8 cellular contexts compared by ENCODE assay signal in the genomic region with DNA sequence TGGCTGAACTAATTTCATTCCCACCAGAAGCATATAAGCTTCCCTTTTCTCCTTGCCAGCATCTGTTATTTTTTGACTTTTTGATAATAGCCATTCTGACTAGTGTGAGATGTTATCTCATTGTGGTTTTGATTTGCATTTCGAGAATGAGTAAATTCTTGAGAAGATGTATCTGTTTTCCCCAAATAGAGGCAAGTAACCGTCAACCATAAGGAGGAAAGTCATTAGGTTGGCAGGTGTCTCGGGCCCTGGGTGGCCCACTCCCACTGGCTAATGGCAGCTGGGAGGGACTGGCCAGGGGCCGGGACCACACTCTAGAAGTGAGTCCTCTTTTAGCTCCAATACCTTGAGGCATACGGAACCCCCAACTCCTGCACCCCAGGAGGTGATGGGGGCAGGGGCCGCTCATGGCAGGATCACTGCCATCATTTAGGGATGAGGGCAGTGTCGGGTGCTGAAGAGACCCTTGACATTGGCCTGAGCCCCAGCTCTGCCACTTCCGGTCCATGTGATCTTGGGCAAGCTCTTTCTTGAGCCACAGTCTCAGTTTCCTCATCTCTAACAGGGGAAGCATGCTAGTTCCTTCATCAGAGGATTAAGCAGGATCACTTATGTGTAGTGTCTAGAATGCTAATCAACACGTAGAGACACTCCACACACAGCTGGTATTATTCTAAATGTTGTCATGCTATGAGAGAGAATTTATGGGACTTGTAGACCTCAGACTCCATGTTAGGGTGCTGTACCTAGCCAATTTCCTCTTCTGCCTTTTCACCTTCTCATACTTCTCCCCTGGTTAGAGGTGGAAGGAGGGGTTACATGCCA. TPM values are rescaled to one million over a fixed set of nuclear protein-coding genes. Genes with fewer than 3 reads are reported as not detected.
A peak's percentile ranks its signal among the peaks of the same experiment; 100 is the strongest.
DNase-seq lines count a peak whose midpoint lies in the region; ATAC-seq and TF ChIP-seq lines count a peak whose summit lies in the region.

No MANE protein-coding gene starts in this region.

- POLR2A ChIA-PET in activated B cell treated with CpG ODN at 0.5 μM for 24 hours (lab: Charles Lee), result interaction anchor here (0.9 to 2.0 kb wide), 7 partner anchors 17 to 262 kb away, joined by 3 to 12 read pairs (median 5); partner anchors contain the start of genes GNA13 and LRRC37A3

- peak; percentile 21 to 33 for DNase-seq in activated CD4-positive, alpha-beta T cell treated with anti-CD3 and anti-CD28 coated beads for 24 hours (ENCODE audit: low read depth in 2 of 2)
- DNase-seq in activated CD4-positive, alpha-beta T cell treated with anti-CD3 and anti-CD28 coated beads for 1 hour, result no peak
- DNase-seq in activated B cell treated with CpG ODN at 0.5 μM for 24 hours (no peak), posterior cingulate gyrus (no peak), globus pallidus (ENCODE audit: low spot score) (no peak), GF-D8 (lab: John Stamatoyannopoulos, UW) (no peak)
- DNase-seq in stimulated activated effector memory CD8-positive, alpha-beta T cell treated with anti-CD3 and anti-CD28 coated beads, Interleukin-12 subunit alpha, Interleukin-12 subunit beta, amount 100 ng/mL, for 72 hours (ENCODE audit: low spot score in 2 of 2), result peak; percentile 39 to 80

- TF ChIP-seq CTCF in activated B cell treated with CpG ODN at 0.5 μM for 24 hours (IDR thresholded peaks at IDR 0.05), result no peak

- H3K4me3 Mint-ChIP-seq in activated B cell treated with CpG ODN at 0.5 μM for 24 hours, result no peak overlapping the region
- peak overlapping the region; percentile 77 for H3K4me3 Mint-ChIP-seq in stimulated activated effector memory CD8-positive, alpha-beta T cell treated with anti-CD3 and anti-CD28 coated beads, Interleukin-12 subunit alpha, Interleukin-12 subunit beta, amount 100 ng/mL, for 72 hours

- peak; percentile 61 for ATAC-seq in HG03060 (IDR thresholded peaks at IDR 0.05; ENCODE audit: low read depth, unreplicated experiment)
- peak; percentile 62 for ATAC-seq in activated B cell treated with CpG ODN at 0.5 μM for 24 hours (ENCODE audit: low read depth)
- peak; percentile 82 for ATAC-seq in stimulated activated effector memory CD8-positive, alpha-beta T cell treated with anti-CD3 and anti-CD28 coated beads, Interleukin-12 subunit alpha, Interleukin-12 subunit beta, amount 100 ng/mL, for 72 hours

- no peaks in the 10 kb centered on the region for H3K36me3 Mint-ChIP-seq in activated B cell treated with CpG ODN at 0.5 μM for 24 hours (ENCODE audit: low read depth)
- H3K36me3 Mint-ChIP-seq in stimulated activated effector memory CD8-positive, alpha-beta T cell treated with anti-CD3 and anti-CD28 coated beads, Interleukin-12 subunit alpha, Interleukin-12 subunit beta, amount 100 ng/mL, for 72 hours, result peaks cover 18% of the 10 kb centered on the region

- no peaks in the 10 kb centered on the region for H3K9me3 Mint-ChIP-seq in activated B cell treated with CpG ODN at 0.5 μM for 24 hours
- peaks cover 4% of the 10 kb centered on the region for H3K9me3 Mint-ChIP-seq in stimulated activated effector memory CD8-positive, alpha-beta T cell treated with anti-CD3 and anti-CD28 coated beads, Interleukin-12 subunit alpha, Interleukin-12 subunit beta, amount 100 ng/mL, for 72 hours

- H3K27ac Mint-ChIP-seq in activated B cell treated with CpG ODN at 0.5 μM for 24 hours, result peak overlapping the region; percentile 66
- H3K27ac Mint-ChIP-seq in stimulated activated effector memory CD8-positive, alpha-beta T cell treated with anti-CD3 and anti-CD28 coated beads, Interleukin-12 subunit alpha, Interleukin-12 subunit beta, amount 100 ng/mL, for 72 hours, result peak overlapping the region; percentile 97

- peaks cover 45% of the 10 kb centered on the region for H3K4me1 Mint-ChIP-seq in activated B cell treated with CpG ODN at 0.5 μM for 24 hours
- peaks cover 67% of the 10 kb centered on the region for H3K4me1 Mint-ChIP-seq in stimulated activated effector memory CD8-positive, alpha-beta T cell treated with anti-CD3 and anti-CD28 coated beads, Interleukin-12 subunit alpha, Interleukin-12 subunit beta, amount 100 ng/mL, for 72 hours

- peaks cover 3% of the 10 kb centered on the region for H3K27me3 Mint-ChIP-seq in activated B cell treated with CpG ODN at 0.5 μM for 24 hours

- CTCF ChIA-PET in activated B cell treated with CpG ODN at 0.5 μM for 24 hours (lab: Charles Lee), result interaction anchor here (1.3 kb wide), 1 partner anchor 44 kb away, joined by 3 read pairs; the partner anchor contains the start of gene RGS9

- intact Hi-C loops in activated B cell treated with CpG ODN at 0.5 μM for 24 hours (cut with micrococcal nuclease) (loop anchor here (1.0 kb wide), 1 partner anchor 17 kb away; no protein-coding TSS in a partner anchor), posterior cingulate gyrus (cut with DNase I) (no loop called here)

RNA-seq across cellular contexts. Expression of gene RGS9, which starts 44.3 kb away (rescaled TPM):
- 3.2 TPM in 2 replicates for total RNA-seq in activated B cell treated with CpG ODN at 0.5 μM for 24 hours

Comparison
In these comparisons a context has a peak if more than half of its experiments do, and no peak if none do; other contexts are left out.
1. DNase-seq: peak in activated CD4-positive, alpha-beta T cell treated with anti-CD3 and anti-CD28 coated beads for 24 hours (2 of 2) and stimulated activated effector memory CD8-positive, alpha-beta T cell treated with anti-CD3 and anti-CD28 coated beads, Interleukin-12 subunit alpha, Interleukin-12 subunit beta, amount 100 ng/mL, for 72 hours (2 of 2); none in activated CD4-positive, alpha-beta T cell treated with anti-CD3 and anti-CD28 coated beads for 1 hour (single experiment), activated B cell treated with CpG ODN at 0.5 μM for 24 hours (single experiment), posterior cingulate gyrus (0 of 10), globus pallidus (single experiment) and GF-D8 (single experiment).
2. Peak in every context shown above with its lines, with median percentiles within 50 percentile points of each other: ATAC-seq.